Comparison of ENCODE assay signal across 8 cellular contexts in genomic region chr11:59171508-59172322, GRCh38. TPM values are rescaled to one million over a fixed set of nuclear protein-coding genes. Genes with fewer than 3 reads are reported as not detected.
DNase-seq lines count a peak whose midpoint lies in the region; ATAC-seq and TF ChIP-seq lines count a peak whose summit lies in the region.

TSS of gene DTX4 (plus strand) at chr11:59172132. CDS start at chr11:59172596, 464 bp downstream.

- peak within 1 kb of the TSS; percentile 95 for H2AFZ ChIP-seq in OCI-LY7 (ENCODE audit: low read length)

- H3K36me3 ChIP-seq in OCI-LY7 (ENCODE audit: insufficient read depth, low read length) (no peaks in the 10 kb centered on the region), esophagus (ENCODE audit: control insufficient read depth in 2 of 2, insufficient read depth in 2 of 2, low read length in 1 of 2) (no peaks in the 10 kb centered on the region), muscle layer of colon (ENCODE audit: insufficient read depth, low read length) (no peaks in the 10 kb centered on the region)

- H3K9me3 ChIP-seq in OCI-LY7 (ENCODE audit: low read length) (no peaks in the 10 kb centered on the region), esophagus (ENCODE audit: control insufficient read depth in 2 of 2, insufficient read depth in 1 of 2, low read depth in 1 of 2, low read length in 1 of 2) (no peaks in the 10 kb centered on the region), muscle layer of colon (ENCODE audit: low read length) (no peaks in the 10 kb centered on the region)

- no peaks in the 10 kb centered on the region for H3K9me2 ChIP-seq in OCI-LY7 (ENCODE audit: insufficient read depth, low read length)

- peak; percentile 88 for TF ChIP-seq CTCF in OCI-LY7 (conservative IDR thresholded peaks at IDR 0.05; ENCODE audit: low read length)

- H3K27me3 ChIP-seq in esophagus (ENCODE audit: control insufficient read depth in 1 of 2, insufficient read depth in 2 of 2, low read length in 2 of 2) (no peaks in the 10 kb centered on the region), muscle layer of colon (ENCODE audit: control insufficient read depth in 1 of 2, insufficient read depth in 2 of 2, low read length in 2 of 2) (no peaks in the 10 kb centered on the region)

- H4K20me1 ChIP-seq in OCI-LY7 (ENCODE audit: insufficient read depth, low read length): no peaks in the 10 kb centered on the region

- peaks cover 11% of the 10 kb centered on the region for H3K4me1 ChIP-seq in OCI-LY7 (ENCODE audit: insufficient read depth, low read length, poor library complexity, severe bottlenecking)
- peaks cover 3 to 4% of the 10 kb centered on the region in 2 donors for H3K4me1 ChIP-seq in esophagus (ENCODE audit: control insufficient read depth in 2 of 2, insufficient read depth in 2 of 2, low read length in 1 of 2)
- peaks cover 8% of the 10 kb centered on the region for H3K4me1 ChIP-seq in muscle layer of colon (ENCODE audit: insufficient read depth, low read length)

- no TSS peak for BruUV-seq in OCI-LY7 (replicated peaks; lab: Mats Ljungman, UMichigan)

- POLR2A ChIA-PET in OCI-LY7 (lab: Charles Lee): interaction anchor here (0.5 to 2.0 kb wide), 7 partner anchors 14 to 1917 kb away, joined by 3 to 7 read pairs (median 3); no protein-coding TSS in a partner anchor

- no peaks in the 10 kb centered on the region for H3K79me2 ChIP-seq in OCI-LY7 (ENCODE audit: insufficient read depth, low read depth, low read length)

- peak within 1 kb of the TSS; percentile 77 for H3K4me3 ChIP-seq in OCI-LY7 (ENCODE audit: low read depth, low read length, poor library complexity, severe bottlenecking)
- H3K4me3 ChIP-seq in esophagus (ENCODE audit: low read depth in 1 of 2, low read length in 2 of 2): peak within 1 kb of the TSS; percentile 65 to 68
- H3K4me3 ChIP-seq in muscle layer of colon (ENCODE audit: low read depth in 1 of 2, low read length in 2 of 2): peak within 1 kb of the TSS; percentile 74 to 86

- WGBS in esophagus, 2 donors: 1% methylated on average over 45 to 64 of the region's 64 CpGs

- H3K27ac ChIP-seq in OCI-LY7 (ENCODE audit: low read depth, low read length, poor library complexity, severe bottlenecking) (peak within 1 kb of the TSS; percentile 31), esophagus (ENCODE audit: low read depth in 2 of 2, low read length in 1 of 2) (peak within 1 kb of the TSS; percentile 51 to 71), muscle layer of colon (ENCODE audit: low read depth, low read length) (no peak within 1 kb of the TSS)

- CTCF ChIA-PET in OCI-LY7 (lab: Charles Lee; ENCODE audit: unreplicated experiment): interaction anchor here (1.0 to 1.4 kb wide), 5 partner anchors 14 to 265 kb away, joined by 3 to 7 read pairs (median 3); partner anchors contain the start of gene OR5A1

- H3K4me2 ChIP-seq in OCI-LY7 (ENCODE audit: low read length): peak within 1 kb of the TSS; percentile 100

- intact Hi-C loops in OCI-LY7 (cut with micrococcal nuclease; ENCODE audit: unreplicated experiment): loop anchor here (1.0 kb wide), 3 partner anchors 37 to 259 kb away; no protein-coding TSS in a partner anchor

- peak within 1 kb of the TSS; percentile 52 for H3K9ac ChIP-seq in muscle layer of colon (ENCODE audit: low read length)

- DNase-seq in DMS 273 (lab: John Stamatoyannopoulos, UW; ENCODE audit: unreplicated experiment): peak; percentile 93
- DNase-seq in HUDEP-2 (lab: John Stamatoyannopoulos, UW; ENCODE audit: unreplicated experiment in 76 of 76): peak in 73 of 76 experiments; percentile 24 to 90 (median 78)
- peak; percentile 92 for DNase-seq in OCI-LY7 (ENCODE audit: low spot score)
- DNase-seq in activated T-cell treated with anti-CD3 and anti-CD28 coated beads, Interleukin-2, amount 50 U/mL, for 1 hour: peak; percentile 87
- peak; percentile 68 to 80 for DNase-seq in stimulated activated CD8-positive, alpha-beta memory T cell treated with anti-CD3 and anti-CD28 coated beads, Interleukin-7, amount 100 ng/mL, for 1 hour (ENCODE audit: low read depth in 2 of 2)

- ATAC-seq in GM21390 (IDR thresholded peaks at IDR 0.05; ENCODE audit: unreplicated experiment): peak; percentile 69

RNA-seq across cellular contexts. Expression of gene DTX4, which starts in this region (rescaled TPM):
- total RNA-seq in OCI-LY7 (2014; rRNA removed; shearing (Covaris generic)): 0.70 and 1.4 TPM in 2 replicates
- 9.4 and 9.9 TPM in 2 replicates for total RNA-seq in OCI-LY7 (2022)
- 1 to 10 TPM; 1.8 to 2.4 TPM for polyA plus RNA-seq in esophagus
